ENCODE assay signal across 29 cellular contexts in genomic region chr16:56774009-56774408, GRCh38. TPM values are rescaled to one million over a fixed set of nuclear protein-coding genes. Genes with fewer than 3 reads are reported as not detected.
DNase-seq lines count a peak whose midpoint lies in the region; ATAC-seq, FAIRE-seq and TF ChIP-seq lines count a peak whose summit lies in the region.
"Had no signal": no experiment of that assay in that cellular context is flagged by ENCODE, and none has a peak within 500 bp of the region (broad histone marks: within the 10 kb centered on the region; RNA-seq: fewer than 3 reads in every experiment).

No MANE protein-coding gene starts in this region.

- H3K4me3 Mint-ChIP-seq in endodermal cell: no peak overlapping the region
- H3K4me3 Mint-ChIP-seq: CD8-positive, alpha-beta T cell had no signal

- H3K9me3 Mint-ChIP-seq in endodermal cell: no peaks in the 10 kb centered on the region
- H3K9me3 Mint-ChIP-seq: CD8-positive, alpha-beta T cell had no signal

- no peak overlapping the region for H3K4me3 ChIP-seq in endodermal cell (ENCODE audit: low read length)
- no peak overlapping the region for H3K4me3 ChIP-seq in prostate gland
- H3K4me3 ChIP-seq: A549 had no signal

- H3K36me3 ChIP-seq in endodermal cell (ENCODE audit: control insufficient read depth, insufficient read depth, low read length) (peaks cover 4% of the 10 kb centered on the region), prostate gland (no peaks in the 10 kb centered on the region)

- no peaks in the 10 kb centered on the region for H3K36me3 Mint-ChIP-seq in endodermal cell (ENCODE audit: low read depth)
- H3K36me3 Mint-ChIP-seq: CD8-positive, alpha-beta T cell had no signal

- H3K9me3 ChIP-seq in endodermal cell (ENCODE audit: control insufficient read depth, low read length): no peaks in the 10 kb centered on the region
- no peaks in the 10 kb centered on the region for H3K9me3 ChIP-seq in prostate gland
- H3K9me3 ChIP-seq: A549, Caco-2, SK-N-SH had no signal

- DNase-seq in NCI-H524 treated with DMSO at 0.1 percent for 48 hours (lab: John Stamatoyannopoulos, UW): peak; percentile 61
- no peak for DNase-seq in endodermal cell
- DNase-seq in prostate gland (ENCODE audit: low spot score): no peak
- DNase-seq in frontal cortex (ENCODE audit: low spot score in 2 of 2): no peak
- DNase-seq in RWPE1 (ENCODE audit: low spot score): no peak
- DNase-seq in stimulated activated CD4-positive, alpha-beta T cell treated with anti-CD3 and anti-CD28 coated beads, Interleukin-15, amount 100 ng/mL, for 24 hours: no peak
- DNase-seq: C1 segment of cervical spinal cord; Caco-2; CD8-positive, alpha-beta T cell; DND-41; Karpas-422; NCI-H1092 treated with DMSO at 0.1 percent for 48 hours; NCI-H1436; NCI-H187; NCI-H2081 treated with DMSO at 0.1 percent for 48 hours; NCI-H2171; NCI-H226; NCI-H510A treated with DMSO at 0.1 percent for 48 hours; NCI-H774; SK-N-SH; SW 1271 had no signal

- TF ChIP-seq CTCF in C4-2B (conservative IDR thresholded peaks at IDR 0.05) (no peak), endodermal cell (conservative IDR thresholded peaks at IDR 0.05) (no peak), prostate gland (IDR thresholded peaks at IDR 0.05) (no peak), RWPE1 (conservative IDR thresholded peaks at IDR 0.05; ENCODE audit: low read depth) (no peak)

- H3K27me3 ChIP-seq in endodermal cell (ENCODE audit: control insufficient read depth, insufficient read depth, low read length, poor library complexity, severe bottlenecking): no peaks in the 10 kb centered on the region
- no peaks in the 10 kb centered on the region for H3K27me3 ChIP-seq in prostate gland (replicated peaks; ENCODE audit: insufficient read depth)

- POLR2A ChIA-PET in RWPE1 (lab: Yijun Ruan, JAX; ENCODE audit: low non-redundant PET): no interaction called here

- TF ChIP-seq POLR2A in prostate gland (IDR thresholded peaks at IDR 0.05): no peak

- H3K9ac ChIP-seq in endodermal cell (ENCODE audit: extremely low read depth, low read length, poor library complexity, severe bottlenecking): no peak overlapping the region
- H3K9ac ChIP-seq: SK-N-SH had no signal

- H3K27ac ChIP-seq in C4-2B (peak overlapping the region; percentile 97; the same call in 1 of the 2 replicates), endodermal cell (ENCODE audit: low read depth, low read length) (no peak overlapping the region), prostate gland (peak overlapping the region; percentile 41 to 57), RWPE1 (no peak overlapping the region)
- H3K27ac ChIP-seq: A549 had no signal

- WGBS in endodermal cell (ENCODE audit: insufficient coverage in 1 of 2, insufficient read length in 1 of 2), 2 experiments: 96% methylated on average over 2 of the region's 2 CpGs; no CpG with 5 or more reads in 1 of the 2 experiments
- WGBS in prostate gland: 46% methylated on average over 2 of the region's 2 CpGs

- CTCF ChIA-PET in RWPE1 (lab: Yijun Ruan, JAX): interaction anchor here (0.6 kb wide), 1 partner anchor 27 kb away, joined by 4 read pairs; no protein-coding TSS in a partner anchor

- H3K27ac Mint-ChIP-seq in endodermal cell: peak overlapping the region; percentile 23
- H3K27ac Mint-ChIP-seq: CD8-positive, alpha-beta T cell had no signal

- FAIRE-seq in frontal cortex (lab: Jason Lieb, UNC): no peak
- FAIRE-seq: A549, GM12892, GM19239, H54, HepG2, RCC 7860 had no signal

- H3K27me3 Mint-ChIP-seq in endodermal cell (ENCODE audit: insufficient read depth): no peaks in the 10 kb centered on the region

- H3K4me1 ChIP-seq in endodermal cell (ENCODE audit: control insufficient read depth, insufficient read depth, low read length) (peaks cover 6% of the 10 kb centered on the region), prostate gland (replicated peaks) (peaks cover 39% of the 10 kb centered on the region)
- H3K4me1 ChIP-seq: A549, Caco-2 had no signal

- ATAC-seq in GM19452 (IDR thresholded peaks at IDR 0.05; ENCODE audit: unreplicated experiment): no peak
- ATAC-seq: A549; CD8-positive, alpha-beta T cell; HepG2 had no signal

- intact Hi-C loops in prostate gland (cut with DNase I): no loop called here

- peaks cover 66% of the 10 kb centered on the region for H3K4me1 Mint-ChIP-seq in endodermal cell

RNA-seq across cellular contexts. Expression of gene NUP93, which starts 44.1 kb away (rescaled TPM):
- total RNA-seq in endodermal cell: 100 to 1,000 TPM; 146 to 149 TPM
- polyA plus RNA-seq in endodermal cell (2013, experiment 1 of 2): 110 TPM
- polyA plus RNA-seq in endodermal cell (2013, experiment 2 of 2): 101 TPM
- total RNA-seq in prostate gland: 10 to 100 TPM; 38.8 to 73.3 TPM
- total RNA-seq in frontal cortex: 219 TPM

Comparison
In these comparisons a context has a peak if more than half of its experiments do, and no peak if none do; other contexts are left out.
1. H3K27ac ChIP-seq: peak in C4-2B (single experiment) and prostate gland (2 of 2); none in endodermal cell (single experiment) and RWPE1 (single experiment).